Comparison of ENCODE assay signal across 9 cellular contexts in the genomic region with DNA sequence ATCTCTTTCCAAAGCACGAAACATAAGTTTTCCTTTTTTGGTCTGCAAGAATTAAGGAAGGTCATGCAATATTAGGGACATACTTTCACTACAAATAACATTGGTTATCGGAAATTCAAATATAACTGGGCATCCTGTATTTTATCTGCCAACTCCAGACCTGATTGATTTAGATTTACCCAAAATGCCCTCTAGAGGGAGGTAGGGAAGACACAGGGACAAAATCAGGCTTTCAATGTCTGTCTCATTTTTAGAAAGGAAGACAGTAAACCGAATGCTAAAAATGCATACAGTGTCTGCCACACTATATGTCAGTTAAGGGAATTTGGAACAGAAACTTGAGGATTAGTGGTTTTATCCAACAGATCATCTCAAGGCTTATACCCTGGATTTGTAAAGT.
DNase-seq lines count a peak whose midpoint lies in the region; ATAC-seq and TF ChIP-seq lines count a peak whose summit lies in the region.
"Had no signal": no experiment of that assay in that cellular context is flagged by ENCODE, and none has a peak within 500 bp of the region (broad histone marks: within the 10 kb centered on the region; RNA-seq: fewer than 3 reads in every experiment).

No MANE protein-coding gene starts in this region.

- H3K4me3 Mint-ChIP-seq in neural crest cell, result no peak overlapping the region
- H3K4me3 Mint-ChIP-seq in stimulated activated effector memory CD8-positive, alpha-beta T cell treated with anti-CD3 and anti-CD28 coated beads, Interleukin-12 subunit alpha, Interleukin-12 subunit beta, amount 100 ng/mL, for 72 hours, result no peak overlapping the region

- H3K36me3 ChIP-seq in brain microvascular endothelial cell (replicated peaks), result no peaks in the 10 kb centered on the region

- no peaks in the 10 kb centered on the region for H3K27me3 Mint-ChIP-seq in neural crest cell (ENCODE audit: low read depth)

- no peak overlapping the region for H3K27ac Mint-ChIP-seq in neural crest cell (ENCODE audit: unreplicated experiment)
- H3K27ac Mint-ChIP-seq in stimulated activated effector memory CD8-positive, alpha-beta T cell treated with anti-CD3 and anti-CD28 coated beads, Interleukin-12 subunit alpha, Interleukin-12 subunit beta, amount 100 ng/mL, for 72 hours, result no peak overlapping the region

- H3K4me1 Mint-ChIP-seq in neural crest cell, result peaks cover 15% of the 10 kb centered on the region
- no peaks in the 10 kb centered on the region for H3K4me1 Mint-ChIP-seq in stimulated activated effector memory CD8-positive, alpha-beta T cell treated with anti-CD3 and anti-CD28 coated beads, Interleukin-12 subunit alpha, Interleukin-12 subunit beta, amount 100 ng/mL, for 72 hours

- peaks cover 2% of the 10 kb centered on the region for H3K36me3 Mint-ChIP-seq in neural crest cell (ENCODE audit: low read depth)
- no peaks in the 10 kb centered on the region for H3K36me3 Mint-ChIP-seq in stimulated activated effector memory CD8-positive, alpha-beta T cell treated with anti-CD3 and anti-CD28 coated beads, Interleukin-12 subunit alpha, Interleukin-12 subunit beta, amount 100 ng/mL, for 72 hours

- no peak overlapping the region for H3K4me3 ChIP-seq in brain microvascular endothelial cell (ENCODE audit: low read depth, low read length)

- TF ChIP-seq CTCF in GM10266 (IDR thresholded peaks at IDR 0.05; ENCODE audit: control insufficient read depth, insufficient read depth, low read depth, missing control alignments) (peak; percentile 26), brain microvascular endothelial cell (IDR thresholded peaks at IDR 0.05; ENCODE audit: low read depth, low read length, missing control alignments) (peak; percentile 61), neural crest cell (conservative IDR thresholded peaks at IDR 0.05) (peak; percentile 58)

- no peak for ATAC-seq in HG03139 (IDR thresholded peaks at IDR 0.05; ENCODE audit: unreplicated experiment)
- no peak for ATAC-seq in stimulated activated effector memory CD8-positive, alpha-beta T cell treated with anti-CD3 and anti-CD28 coated beads, Interleukin-12 subunit alpha, Interleukin-12 subunit beta, amount 100 ng/mL, for 72 hours
- no peak for ATAC-seq in HG03571 (IDR thresholded peaks at IDR 0.05; ENCODE audit: unreplicated experiment)

- in situ Hi-C loops in brain microvascular endothelial cell (cut with HindIII; ENCODE audit: low pct_ligation_motif_present, low sequenced_read_pairs), result no loop called here

- H3K9me3 Mint-ChIP-seq in neural crest cell, result peaks cover 12% of the 10 kb centered on the region
- peaks cover 12% of the 10 kb centered on the region for H3K9me3 Mint-ChIP-seq in stimulated activated effector memory CD8-positive, alpha-beta T cell treated with anti-CD3 and anti-CD28 coated beads, Interleukin-12 subunit alpha, Interleukin-12 subunit beta, amount 100 ng/mL, for 72 hours

- H3K27me3 ChIP-seq in brain microvascular endothelial cell (replicated peaks), result no peaks in the 10 kb centered on the region

- DNase-seq in GM10266 (ENCODE audit: extremely low spot score) (no peak), Kasumi-1 (lab: John Stamatoyannopoulos, UW) (peak; percentile 16 to 25), brain microvascular endothelial cell (no peak), neural crest cell (ENCODE audit: low read depth, low spot score) (no peak), NCI-H2196 (lab: John Stamatoyannopoulos, UW; ENCODE audit: unreplicated experiment) (no peak)
- DNase-seq in stimulated activated effector memory CD8-positive, alpha-beta T cell treated with anti-CD3 and anti-CD28 coated beads, Interleukin-12 subunit alpha, Interleukin-12 subunit beta, amount 100 ng/mL, for 72 hours (ENCODE audit: low spot score in 2 of 2), result no peak
- DNase-seq: effector CD8-positive, alpha-beta T cell had no signal

- no peak overlapping the region for H3K27ac ChIP-seq in brain microvascular endothelial cell

Comparison
In these comparisons a context has a peak if more than half of its experiments do, and no peak if none do; other contexts are left out.
1. DNase-seq: peak in Kasumi-1 (2 of 2); none in GM10266 (single experiment), brain microvascular endothelial cell (single experiment), neural crest cell (single experiment), stimulated activated effector memory CD8-positive, alpha-beta T cell treated with anti-CD3 and anti-CD28 coated beads, Interleukin-12 subunit alpha, Interleukin-12 subunit beta, amount 100 ng/mL, for 72 hours (0 of 2) and NCI-H2196 (single experiment).
2. Peak in every context shown above with its lines, with median percentiles within 50 percentile points of each other: CTCF ChIP-seq.